ENCODE assay signal across 30 cellular contexts in genomic region chr2:60125880-60126444, GRCh38.
"Had no signal": no experiment of that assay in that cellular context is flagged by ENCODE, and none has a peak within 500 bp of the region (broad histone marks: within the 10 kb centered on the region; RNA-seq: fewer than 3 reads in every experiment).

No MANE protein-coding gene starts in this region.

- H2AFZ ChIP-seq: hepatocyte, parathyroid adenoma had no signal

- H3K27me3 ChIP-seq: dorsolateral prefrontal cortex, gastrocnemius medialis, heart left ventricle, hepatocyte, left lung, neutrophil, right atrium auricular region, thyroid gland, vagina had no signal

- DNase-seq: dorsolateral prefrontal cortex; effector CD4-positive, alpha-beta T cell; foreskin fibroblast; gastrocnemius medialis; heart left ventricle; kidney; left lung; mesenchymal stem cell; midbrain; naive thymus-derived CD4-positive, alpha-beta T cell; stimulated activated CD4-positive, alpha-beta T cell treated with anti-CD3 and anti-CD28 coated beads, Interleukin-12 subunit alpha, Interleukin-12 subunit beta, amount 100 ng/mL, for 4 hours; stimulated activated CD4-positive, alpha-beta T cell treated with anti-CD3 and anti-CD28 coated beads, Interleukin-1b, Interleukin-23, amount 100 ng/mL, for 48 hours; stimulated activated CD4-positive, alpha-beta T cell treated with anti-CD3 and anti-CD28 coated beads, Interleukin-4, amount 100 ng/mL, for 1 hour; stimulated activated CD8-positive, alpha-beta memory T cell treated with anti-CD3 and anti-CD28 coated beads, Interleukin-4, amount 100 ng/mL, for 48 hours; stimulated activated naive CD4-positive, alpha-beta T cell; stimulated activated naive CD8-positive, alpha-beta T cell treated with anti-CD3 and anti-CD28 coated beads, Interleukin-15, amount 100 ng/mL, for 72 hours; thyroid gland; trophoblast cell had no signal

- H3K27me3 Mint-ChIP-seq: stimulated activated naive CD8-positive, alpha-beta T cell treated with anti-CD3 and anti-CD28 coated beads, Interleukin-15, amount 100 ng/mL, for 72 hours had no signal

- H3K4me2 ChIP-seq: hepatocyte, smooth muscle cell had no signal

- FAIRE-seq: colon, kidney had no signal

- H3K9me3 Mint-ChIP-seq: stimulated activated naive CD8-positive, alpha-beta T cell treated with anti-CD3 and anti-CD28 coated beads, Interleukin-15, amount 100 ng/mL, for 72 hours had no signal

- H3K4me3 Mint-ChIP-seq: naive thymus-derived CD4-positive, alpha-beta T cell; nephron; stimulated activated naive CD8-positive, alpha-beta T cell treated with anti-CD3 and anti-CD28 coated beads, Interleukin-15, amount 100 ng/mL, for 72 hours had no signal

- H3K4me1 ChIP-seq: gastrocnemius medialis, heart left ventricle, left lung, parathyroid adenoma, prostate gland, right atrium auricular region, thyroid gland, vagina had no signal

- H3K79me2 ChIP-seq: hepatocyte, parathyroid adenoma had no signal

- H3K9ac ChIP-seq: parathyroid adenoma had no signal

- H3K27ac Mint-ChIP-seq: naive thymus-derived CD4-positive, alpha-beta T cell; nephron; stimulated activated naive CD8-positive, alpha-beta T cell treated with anti-CD3 and anti-CD28 coated beads, Interleukin-15, amount 100 ng/mL, for 72 hours had no signal

- H3K27ac ChIP-seq: dorsolateral prefrontal cortex, epithelial cell of prostate, gastrocnemius medialis, heart left ventricle, hepatocyte, left lung, neutrophil, parathyroid adenoma, prostate gland, right atrium auricular region, thyroid gland, vagina had no signal

- H3K4me3 ChIP-seq: dorsolateral prefrontal cortex, gastrocnemius medialis, heart left ventricle, hepatocyte, left lung, prostate gland, right atrium auricular region, smooth muscle cell, thyroid gland, vagina had no signal

- H3K4me1 Mint-ChIP-seq: naive thymus-derived CD4-positive, alpha-beta T cell; nephron; stimulated activated naive CD8-positive, alpha-beta T cell treated with anti-CD3 and anti-CD28 coated beads, Interleukin-15, amount 100 ng/mL, for 72 hours had no signal

- H3K36me3 Mint-ChIP-seq: naive thymus-derived CD4-positive, alpha-beta T cell had no signal

- ATAC-seq: esophagus mucosa; gastrocnemius medialis; heart left ventricle; left lung; naive thymus-derived CD4-positive, alpha-beta T cell; sciatic nerve; stimulated activated naive CD8-positive, alpha-beta T cell treated with anti-CD3 and anti-CD28 coated beads, Interleukin-15, amount 100 ng/mL, for 72 hours had no signal

- H3K36me3 ChIP-seq: gastrocnemius medialis, heart left ventricle, left lung, neutrophil, prostate gland, right atrium auricular region, thyroid gland, vagina had no signal

- H3K9me3 ChIP-seq: gastrocnemius medialis, neutrophil, prostate gland, right atrium auricular region, thyroid gland, vagina had no signal
